ENCODE assay signal across 12 cellular contexts in genomic region chr22:18035740-18036139, GRCh38. TPM values are rescaled to one million over a fixed set of nuclear protein-coding genes. Genes with fewer than 3 reads are reported as not detected.
A peak's percentile ranks its signal among the peaks of the same experiment; 100 is the strongest.
DNase-seq lines count a peak whose midpoint lies in the region; ATAC-seq, FAIRE-seq and TF ChIP-seq lines count a peak whose summit lies in the region.
"Had no signal": no experiment of that assay in that cellular context is flagged by ENCODE, and none has a peak within 500 bp of the region (broad histone marks: within the 10 kb centered on the region; RNA-seq: fewer than 3 reads in every experiment).

No MANE protein-coding gene starts in this region.

- no peak for TF ChIP-seq CTCF in cardiac muscle cell (IDR thresholded peaks at IDR 0.05; ENCODE audit: low read depth, low read length)

- H3K9me3 ChIP-seq in cardiac muscle cell (ENCODE audit: low read depth), result no peaks in the 10 kb centered on the region

- intact Hi-C loops in sciatic nerve (cut with DNase I), result no loop called here

- H3K4me1 ChIP-seq in cardiac muscle cell (ENCODE audit: low read depth), result peaks cover 6% of the 10 kb centered on the region

- DNase-seq in HTR-8/SVneo (ENCODE audit: insufficient read length, low spot score) (no peak), NCI-H510A treated with DMSO at 0.1 percent for 48 hours (lab: John Stamatoyannopoulos, UW) (peak; percentile 92), cardiac muscle cell (ENCODE audit: low read depth in 1 of 2, low spot score in 1 of 2) (peak; percentile 18 to 46), sciatic nerve (ENCODE audit: low spot score) (peak; percentile 51), dermis blood vessel endothelial cell (no peak)
- DNase-seq: activated naive CD8-positive, alpha-beta T cell treated with anti-CD3 and anti-CD28 coated beads, Interleukin-2, amount 50 U/mL, for 24 hours; DND-41; immature natural killer cell; NCI-H1417 had no signal

- peak; percentile 16 for FAIRE-seq in HTR-8/SVneo (lab: Jason Lieb, UNC)

- no peak overlapping the region for H3K4me3 ChIP-seq in cardiac muscle cell
- H3K4me3 ChIP-seq: SK-N-MC had no signal

- H3K36me3 ChIP-seq in cardiac muscle cell, result no peaks in the 10 kb centered on the region

- no peak overlapping the region for H3K27ac ChIP-seq in cardiac muscle cell
- H3K27ac ChIP-seq: SK-N-MC had no signal

- no peak for ATAC-seq in sciatic nerve
- no peak for ATAC-seq in GM21619 (IDR thresholded peaks at IDR 0.05; ENCODE audit: unreplicated experiment)
- ATAC-seq in HG03378 (IDR thresholded peaks at IDR 0.05; ENCODE audit: unreplicated experiment), result no peak
- ATAC-seq: activated naive CD8-positive, alpha-beta T cell treated with anti-CD3 and anti-CD28 coated beads, Interleukin-2, amount 50 U/mL, for 24 hours had no signal

- no peaks in the 10 kb centered on the region for H3K27me3 ChIP-seq in cardiac muscle cell

RNA-seq across cellular contexts. Expression of gene MICAL3, which starts 11.4 kb away (rescaled TPM):
- total RNA-seq in cardiac muscle cell (48.7 and 76.9 TPM in 2 replicates), sciatic nerve (131 TPM), dermis blood vessel endothelial cell (40.2 and 43.4 TPM in 2 replicates)
- 26.6 and 27.3 TPM in 2 replicates for polyA plus RNA-seq in cardiac muscle cell

RNA-seq across cellular contexts. Expression of gene PEX26, which starts 42.0 kb away (rescaled TPM):
- total RNA-seq in cardiac muscle cell (35.6 and 45.5 TPM in 2 replicates), sciatic nerve (25.9 TPM), dermis blood vessel endothelial cell (24.8 and 37.6 TPM in 2 replicates)
- 5.4 and 6.8 TPM in 2 replicates for polyA plus RNA-seq in cardiac muscle cell

Comparison
In these comparisons a context has a peak if more than half of its experiments do, and no peak if none do; other contexts are left out.
1. DNase-seq: peak in NCI-H510A treated with DMSO at 0.1 percent for 48 hours (single experiment), cardiac muscle cell (2 of 2) and sciatic nerve (single experiment); none in HTR-8/SVneo (single experiment) and dermis blood vessel endothelial cell (single experiment).